7 cellular contexts compared by ENCODE assay signal in the genomic region with DNA sequence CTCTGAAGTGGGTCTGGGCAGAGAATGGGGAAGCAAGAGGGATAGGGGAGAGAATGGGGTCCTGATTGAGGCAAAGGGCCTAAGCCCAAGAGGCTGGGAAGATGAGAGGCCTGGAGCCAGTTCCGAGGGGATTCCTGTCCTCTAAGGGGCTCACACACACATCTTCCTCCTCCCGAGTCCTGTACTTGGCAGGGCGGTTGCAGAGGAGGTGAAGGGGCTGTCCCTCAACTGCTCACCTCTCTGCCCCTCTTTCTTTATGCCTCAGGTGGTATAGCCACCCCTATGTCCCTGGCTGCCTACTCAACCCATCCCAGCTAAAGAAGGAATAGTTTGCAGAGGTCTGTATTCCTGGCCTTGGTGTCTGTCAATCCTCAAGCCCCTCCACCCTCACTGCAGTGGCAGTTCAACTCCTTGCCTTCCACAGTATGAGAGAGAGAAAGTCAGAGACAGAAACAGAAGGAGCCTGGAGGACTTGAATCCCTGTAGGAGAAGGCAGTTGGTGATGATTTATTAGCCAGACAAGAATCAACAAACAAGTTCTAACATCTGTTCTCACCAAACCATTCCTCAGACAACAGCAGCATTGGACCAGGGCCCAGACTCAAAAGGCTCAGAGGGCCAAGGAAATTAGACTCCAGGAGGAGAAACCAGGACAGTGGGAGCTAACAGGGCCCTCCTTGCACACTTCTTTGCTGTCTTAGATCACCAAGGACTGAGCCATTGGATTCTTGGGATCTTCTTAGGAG. TPM values are rescaled to one million over a fixed set of nuclear protein-coding genes. Genes with fewer than 3 reads are reported as not detected.
A peak's percentile ranks its signal among the peaks of the same experiment; 100 is the strongest.
DNase-seq lines count a peak whose midpoint lies in the region; ATAC-seq lines count a peak whose summit lies in the region.
"Had no signal": no experiment of that assay in that cellular context is flagged by ENCODE, and none has a peak within 500 bp of the region (broad histone marks: within the 10 kb centered on the region; RNA-seq: fewer than 3 reads in every experiment).

No MANE protein-coding gene starts in this region.

- H3K27me3 Mint-ChIP-seq in activated naive CD8-positive, alpha-beta T cell treated with anti-CD3 and anti-CD28 coated beads, Interleukin-2, amount 50 U/mL, for 24 hours = no peaks in the 10 kb centered on the region
- no peaks in the 10 kb centered on the region for H3K27me3 Mint-ChIP-seq in naive thymus-derived CD8-positive, alpha-beta T cell

- POLR2A ChIA-PET in naive thymus-derived CD8-positive, alpha-beta T cell (lab: Charles Lee) = interaction anchor here (0.6 to 0.9 kb wide), 2 partner anchors 15 to 65 kb away, joined by 3 read pairs; partner anchors contain the start of gene MRPL24

- no peak overlapping the region for H3K4me3 Mint-ChIP-seq in activated naive CD8-positive, alpha-beta T cell treated with anti-CD3 and anti-CD28 coated beads, Interleukin-2, amount 50 U/mL, for 24 hours
- no peak overlapping the region for H3K4me3 Mint-ChIP-seq in naive thymus-derived CD8-positive, alpha-beta T cell

- H3K27ac Mint-ChIP-seq in activated naive CD8-positive, alpha-beta T cell treated with anti-CD3 and anti-CD28 coated beads, Interleukin-2, amount 50 U/mL, for 24 hours = peak overlapping the region; percentile 56
- peak overlapping the region; percentile 18 to 88 (median 74) for H3K27ac Mint-ChIP-seq in naive thymus-derived CD8-positive, alpha-beta T cell

- in situ Hi-C loops in G401 (cut with HindIII; ENCODE audit: low sequenced_read_pairs) = no loop called here

- DNase-seq in GM04503 (ENCODE audit: low read depth) (peak; percentile 76), G401 (ENCODE audit: low spot score) (no peak), HT-29 (ENCODE audit: low spot score) (no peak)
- DNase-seq in activated naive CD8-positive, alpha-beta T cell treated with anti-CD3 and anti-CD28 coated beads, Interleukin-2, amount 50 U/mL, for 24 hours = no peak
- DNase-seq in naive thymus-derived CD8-positive, alpha-beta T cell = no peak
- DNase-seq: T1000 had no signal

- no peak for ATAC-seq in activated naive CD8-positive, alpha-beta T cell treated with anti-CD3 and anti-CD28 coated beads, Interleukin-2, amount 50 U/mL, for 24 hours
- no peak for ATAC-seq in naive thymus-derived CD8-positive, alpha-beta T cell
- no peak for ATAC-seq in HG02763 (IDR thresholded peaks at IDR 0.05; ENCODE audit: unreplicated experiment)

- peaks cover 53% of the 10 kb centered on the region for H3K36me3 Mint-ChIP-seq in activated naive CD8-positive, alpha-beta T cell treated with anti-CD3 and anti-CD28 coated beads, Interleukin-2, amount 50 U/mL, for 24 hours (ENCODE audit: low read depth)
- H3K36me3 Mint-ChIP-seq in naive thymus-derived CD8-positive, alpha-beta T cell = peaks cover 0 to 42% (median 5%) of the 10 kb centered on the region in 3 donors

- no peaks in the 10 kb centered on the region for H3K9me3 Mint-ChIP-seq in activated naive CD8-positive, alpha-beta T cell treated with anti-CD3 and anti-CD28 coated beads, Interleukin-2, amount 50 U/mL, for 24 hours
- H3K9me3 Mint-ChIP-seq in naive thymus-derived CD8-positive, alpha-beta T cell = no peaks in the 10 kb centered on the region

- H3K4me1 Mint-ChIP-seq in activated naive CD8-positive, alpha-beta T cell treated with anti-CD3 and anti-CD28 coated beads, Interleukin-2, amount 50 U/mL, for 24 hours = peaks cover 56% of the 10 kb centered on the region
- H3K4me1 Mint-ChIP-seq in naive thymus-derived CD8-positive, alpha-beta T cell = peaks cover 17 to 42% (median 29%) of the 10 kb centered on the region in 4 donors

RNA-seq across cellular contexts. Expression of gene SH2D2A, which starts 10.7 kb away (rescaled TPM):
- total RNA-seq in naive thymus-derived CD8-positive, alpha-beta T cell = 10 to 100 TPM; 24.3 to 24.7 TPM
- polyA plus RNA-seq in naive thymus-derived CD8-positive, alpha-beta T cell = 10 to 100 TPM; 23.6 to 31.5 (median 25.6) TPM
- total RNA-seq in G401 (2014; rRNA removed; shearing (Covaris generic)) = 1.8 and 2.4 TPM in 2 replicates
- total RNA-seq in HT-29 (2014; rRNA removed; shearing (Covaris generic)) = 5.4 and 11.3 TPM in 2 replicates

RNA-seq across cellular contexts. Expression of gene PRCC, which starts 38.6 kb away (rescaled TPM):
- 10 to 100 TPM; 59.5 to 64.0 TPM for total RNA-seq in naive thymus-derived CD8-positive, alpha-beta T cell
- polyA plus RNA-seq in naive thymus-derived CD8-positive, alpha-beta T cell = 10 to 100 TPM; 22.9 to 55.7 (median 39.9) TPM
- total RNA-seq in G401 (2014; rRNA removed; shearing (Covaris generic)) = 45.4 and 51.1 TPM in 2 replicates
- total RNA-seq in HT-29 (2014; rRNA removed; shearing (Covaris generic)) = 61.1 and 61.2 TPM in 2 replicates

RNA-seq across cellular contexts. Expression of gene INSRR, which starts 53.0 kb away (rescaled TPM):
- total RNA-seq in naive thymus-derived CD8-positive, alpha-beta T cell = not detected
- not detected for polyA plus RNA-seq in naive thymus-derived CD8-positive, alpha-beta T cell
- total RNA-seq in G401 (2014; rRNA removed; shearing (Covaris generic)) = not detected in 2 replicates
- total RNA-seq in HT-29 (2014; rRNA removed; shearing (Covaris generic)) = 0.03 TPM in 1 of 2 replicates, not detected in the other

RNA-seq across cellular contexts. Expression of gene HDGF, which starts 54.5 kb away (rescaled TPM):
- 100 to 1,000 TPM in 1 of 2 experiments, 10 to 100 TPM in 1; 95.4 to 103 TPM for total RNA-seq in naive thymus-derived CD8-positive, alpha-beta T cell
- polyA plus RNA-seq in naive thymus-derived CD8-positive, alpha-beta T cell = 10 to 100 TPM; 25.0 to 50.1 (median 41.3) TPM
- total RNA-seq in G401 (2014; rRNA removed; shearing (Covaris generic)) = 481 and 510 TPM in 2 replicates
- 490 and 566 TPM in 2 replicates for total RNA-seq in HT-29 (2014; rRNA removed; shearing (Covaris generic))

RNA-seq across cellular contexts. Expression of gene NTRK1, which starts 54.7 kb away (rescaled TPM):
- total RNA-seq in naive thymus-derived CD8-positive, alpha-beta T cell = not detected
- polyA plus RNA-seq in naive thymus-derived CD8-positive, alpha-beta T cell = under 1 TPM in 2 of 3 donors, not detected in 1; 0.14 to 0.25 TPM
- 0.81 and 1.2 TPM in 2 replicates for total RNA-seq in G401 (2014; rRNA removed; shearing (Covaris generic))
- not detected in 2 replicates for total RNA-seq in HT-29 (2014; rRNA removed; shearing (Covaris generic))
